Comparison of ENCODE assay signal across 8 cellular contexts in genomic region chr12:4276524-4277204, GRCh38. TPM values are rescaled to one million over a fixed set of nuclear protein-coding genes. Genes with fewer than 3 reads are reported as not detected.
DNase-seq lines count a peak whose midpoint lies in the region; ATAC-seq and TF ChIP-seq lines count a peak whose summit lies in the region.

No MANE protein-coding gene starts in this region.

- peak overlapping the region; percentile 88 for H3K4me3 Mint-ChIP-seq in activated CD8-positive, alpha-beta memory T cell treated with anti-CD3 and anti-CD28 coated beads, Interleukin-2, amount 10 ng/mL, durations not matched to agents 7 days and 5 days
- H3K4me3 Mint-ChIP-seq in endodermal cell: peak overlapping the region; percentile 94
- H3K4me3 Mint-ChIP-seq in mesothelial cell of epicardium: peak overlapping the region; percentile 91

- no peak overlapping the region for H3K27ac ChIP-seq in endodermal cell (ENCODE audit: low read depth, low read length)

- H3K27ac Mint-ChIP-seq in activated CD8-positive, alpha-beta memory T cell treated with anti-CD3 and anti-CD28 coated beads, Interleukin-2, amount 10 ng/mL, durations not matched to agents 7 days and 5 days: peak overlapping the region; percentile 100
- H3K27ac Mint-ChIP-seq in endodermal cell (peak overlapping the region; percentile 57), mesothelial cell of epicardium (peak overlapping the region; percentile 96)

- H3K27me3 ChIP-seq in GM06990 (replicated peaks; ENCODE audit: control insufficient read depth, insufficient read depth, low read length): no peaks in the 10 kb centered on the region
- H3K27me3 ChIP-seq in endodermal cell (ENCODE audit: control insufficient read depth, insufficient read depth, low read length, poor library complexity, severe bottlenecking): peaks cover 30% of the 10 kb centered on the region

- peaks cover 22% of the 10 kb centered on the region for H3K4me1 ChIP-seq in endodermal cell (ENCODE audit: control insufficient read depth, insufficient read depth, low read length)

- CTCF ChIA-PET in activated CD8-positive, alpha-beta memory T cell treated with anti-CD3 and anti-CD28 coated beads, Interleukin-2, amount 10 ng/mL, durations not matched to agents 7 days and 5 days (lab: Charles Lee): interaction anchor here (0.6 to 7.2 kb wide), 65 partner anchors 8 to 548 kb away, joined by 3 to 97 read pairs (median 4); partner anchors contain the start of genes PARP11 and TIGAR

- ATAC-seq in activated CD8-positive, alpha-beta memory T cell treated with anti-CD3 and anti-CD28 coated beads, Interleukin-2, amount 10 ng/mL, durations not matched to agents 7 days and 5 days: peak; percentile 16
- no peak for ATAC-seq in GM21528 (IDR thresholded peaks at IDR 0.05; ENCODE audit: low FRiP score, unreplicated experiment)

- H3K4me3 ChIP-seq in GM06990 (replicated peaks; ENCODE audit: low read depth, low read length): peak overlapping the region; percentile 94
- H3K4me3 ChIP-seq in endodermal cell (ENCODE audit: low read length): peak overlapping the region; percentile 95

- H3K27me3 Mint-ChIP-seq in activated CD8-positive, alpha-beta memory T cell treated with anti-CD3 and anti-CD28 coated beads, Interleukin-2, amount 10 ng/mL, durations not matched to agents 7 days and 5 days: no peaks in the 10 kb centered on the region
- H3K27me3 Mint-ChIP-seq in endodermal cell (ENCODE audit: insufficient read depth): peaks cover 36% of the 10 kb centered on the region
- no peaks in the 10 kb centered on the region for H3K27me3 Mint-ChIP-seq in mesothelial cell of epicardium (ENCODE audit: low read depth)

- 5 to 11% methylated on average over 7 to 9 of the region's 10 CpGs for WGBS in endodermal cell (ENCODE audit: insufficient coverage in 1 of 2, insufficient read length in 1 of 2), 2 experiments

- H3K36me3 ChIP-seq in GM06990 (ENCODE audit: control insufficient read depth, insufficient read depth, low read length) (peaks cover 46% of the 10 kb centered on the region), endodermal cell (ENCODE audit: control insufficient read depth, insufficient read depth, low read length) (peaks cover 37% of the 10 kb centered on the region)

- H3K9me3 Mint-ChIP-seq in activated CD8-positive, alpha-beta memory T cell treated with anti-CD3 and anti-CD28 coated beads, Interleukin-2, amount 10 ng/mL, durations not matched to agents 7 days and 5 days (ENCODE audit: low read depth): no peaks in the 10 kb centered on the region
- H3K9me3 Mint-ChIP-seq in endodermal cell: no peaks in the 10 kb centered on the region
- H3K9me3 Mint-ChIP-seq in mesothelial cell of epicardium: no peaks in the 10 kb centered on the region

- H3K36me3 Mint-ChIP-seq in activated CD8-positive, alpha-beta memory T cell treated with anti-CD3 and anti-CD28 coated beads, Interleukin-2, amount 10 ng/mL, durations not matched to agents 7 days and 5 days: peaks cover 77% of the 10 kb centered on the region
- H3K36me3 Mint-ChIP-seq in endodermal cell (ENCODE audit: low read depth): peaks cover 57% of the 10 kb centered on the region
- H3K36me3 Mint-ChIP-seq in mesothelial cell of epicardium: peaks cover 14% of the 10 kb centered on the region

- no peak overlapping the region for H3K9ac ChIP-seq in endodermal cell (ENCODE audit: extremely low read depth, low read length, poor library complexity, severe bottlenecking)

- peaks cover 57% of the 10 kb centered on the region for H3K4me1 Mint-ChIP-seq in activated CD8-positive, alpha-beta memory T cell treated with anti-CD3 and anti-CD28 coated beads, Interleukin-2, amount 10 ng/mL, durations not matched to agents 7 days and 5 days
- H3K4me1 Mint-ChIP-seq in endodermal cell: peaks cover 41% of the 10 kb centered on the region
- H3K4me1 Mint-ChIP-seq in mesothelial cell of epicardium: peaks cover 66% of the 10 kb centered on the region

- no peaks in the 10 kb centered on the region for H3K9me3 ChIP-seq in endodermal cell (ENCODE audit: control insufficient read depth, low read length)

- TF ChIP-seq CTCF in GM06990 (IDR thresholded peaks at IDR 0.05; ENCODE audit: insufficient read depth, low read length, poor library complexity, severe bottlenecking): peak; percentile 88
- peak; percentile 99 for TF ChIP-seq CTCF in endodermal cell (conservative IDR thresholded peaks at IDR 0.05)
- peak; percentile 91 for TF ChIP-seq CTCF in mesothelial cell of epicardium (IDR thresholded peaks at IDR 0.05; ENCODE audit: unreplicated experiment)

- peak; percentile 72 for DNase-seq in GM06990 (ENCODE audit: extremely low read depth, insufficient read length)
- DNase-seq in HK-2 (ENCODE audit: unreplicated experiment): peak; percentile 87
- peak; percentile 59 for DNase-seq in NOMO-1 treated with DMSO at 0.1 percent for 48 hours (lab: John Stamatoyannopoulos, UW; ENCODE audit: unreplicated experiment)
- DNase-seq in activated CD8-positive, alpha-beta memory T cell treated with anti-CD3 and anti-CD28 coated beads, Interleukin-2, amount 10 ng/mL, durations not matched to agents 7 days and 5 days: peak; percentile 93
- peak; percentile 98 for DNase-seq in endodermal cell
- DNase-seq in mesothelial cell of epicardium (ENCODE audit: low spot score in 2 of 2, unreplicated experiment in 2 of 2): peak; percentile 78 to 87
- DNase-seq in stimulated activated CD8-positive, alpha-beta memory T cell treated with anti-CD3 and anti-CD28 coated beads, Interleukin-2, amount 100 ng/mL, for 1 hour (ENCODE audit: low read depth in 2 of 2): peak; percentile 69 to 78

RNA-seq across cellular contexts. Expression of gene CCND2, which starts 3.1 kb away (rescaled TPM):
- 100 to 1,000 TPM; 492 to 862 TPM for total RNA-seq in activated CD8-positive, alpha-beta memory T cell treated with anti-CD3 and anti-CD28 coated beads, Interleukin-2, amount 10 ng/mL, durations not matched to agents 7 days and 5 days
- total RNA-seq in endodermal cell (100 to 1,000 TPM; 286 to 362 TPM), mesothelial cell of epicardium (393 to 412 TPM (median 404 TPM) in 3 replicates)
- 86.6 TPM for polyA plus RNA-seq in endodermal cell (2013, experiment 1 of 2)
- 81.3 TPM for polyA plus RNA-seq in endodermal cell (2013, experiment 2 of 2)

RNA-seq across cellular contexts. Expression of gene TIGAR, which starts 44.3 kb away (rescaled TPM):
- total RNA-seq in activated CD8-positive, alpha-beta memory T cell treated with anti-CD3 and anti-CD28 coated beads, Interleukin-2, amount 10 ng/mL, durations not matched to agents 7 days and 5 days: 10 to 100 TPM in 1 of 2 experiments, 1 to 10 TPM in 1; 7.6 to 18.1 TPM
- total RNA-seq in endodermal cell (10 to 100 TPM; 19.2 to 41.3 TPM), mesothelial cell of epicardium (16.7 to 22.1 TPM (median 21.0 TPM) in 3 replicates)
- polyA plus RNA-seq in endodermal cell (2013, experiment 1 of 2): 7.7 TPM
- 8.9 TPM for polyA plus RNA-seq in endodermal cell (2013, experiment 2 of 2)
